Comparison of ENCODE assay signal across 20 cellular contexts in the genomic region with DNA sequence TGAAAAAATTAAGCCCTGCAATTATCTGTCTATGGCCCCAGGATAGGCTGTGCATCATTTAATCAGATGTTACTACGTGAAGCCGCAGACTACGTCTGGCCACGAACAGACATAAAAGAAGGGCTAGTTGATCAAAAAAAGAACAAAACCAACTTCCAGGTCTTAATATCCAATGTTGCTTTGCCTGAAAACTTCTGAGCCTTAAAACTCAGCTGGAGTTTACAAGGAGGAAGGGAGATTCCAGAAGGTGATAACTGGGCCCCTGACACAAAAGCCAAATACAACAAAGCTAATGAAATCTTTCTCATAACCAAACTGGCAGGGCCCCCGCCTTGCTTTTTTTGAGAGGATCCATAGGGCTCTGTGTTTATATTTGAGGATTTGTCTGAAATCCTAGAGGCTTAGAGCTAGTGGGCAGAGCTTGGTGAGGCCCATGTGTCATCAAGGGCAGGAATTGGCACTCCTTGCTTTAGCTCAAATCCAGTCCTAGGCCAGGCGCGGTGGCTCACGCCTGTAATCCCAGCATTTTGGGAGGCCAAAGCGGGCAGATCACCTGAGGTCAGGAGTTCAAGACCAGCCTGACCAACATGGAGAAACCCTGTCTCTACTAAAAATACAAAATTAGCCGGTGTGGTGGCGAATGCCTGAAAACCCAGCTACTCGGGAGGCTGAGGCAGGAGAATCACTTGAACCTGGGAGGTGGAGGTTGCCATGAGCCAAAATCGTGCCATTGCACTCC.
DNase-seq lines count a peak whose midpoint lies in the region; ATAC-seq and TF ChIP-seq lines count a peak whose summit lies in the region.
"Had no signal": no experiment of that assay in that cellular context is flagged by ENCODE, and none has a peak within 500 bp of the region (broad histone marks: within the 10 kb centered on the region; RNA-seq: fewer than 3 reads in every experiment).

No MANE protein-coding gene starts in this region.

- peaks cover 1 to 8% of the 10 kb centered on the region in 2 donors for H3K36me3 Mint-ChIP-seq in CD14-positive monocyte

- no peaks in the 10 kb centered on the region for H3K36me3 ChIP-seq in HAP-1 (replicated peaks)
- H3K36me3 ChIP-seq in adipocyte (ENCODE audit: control insufficient read depth, insufficient read depth, low read length, severe bottlenecking): no peaks in the 10 kb centered on the region
- no peaks in the 10 kb centered on the region for H3K36me3 ChIP-seq in neutrophil
- H3K36me3 ChIP-seq: ascending aorta, heart left ventricle, transverse colon had no signal

- H3K9me3 ChIP-seq in HAP-1 (no peaks in the 10 kb centered on the region), adipocyte (ENCODE audit: control insufficient read depth, low read length) (peaks cover 8% of the 10 kb centered on the region), neutrophil (no peaks in the 10 kb centered on the region)
- H3K9me3 ChIP-seq: transverse colon had no signal

- peak overlapping the region; percentile 50 to 94 (median 93) for H3K27ac Mint-ChIP-seq in CD14-positive monocyte
- H3K27ac Mint-ChIP-seq: activated T-helper 2 cell treated with anti-CD3 and anti-CD28 coated beads, Interferon-gamma antibody, Interleukin-2, Interleukin-4, amounts not matched to agents 10 μg/mL and 5 μg/mL and 100 μg/mL, durations not matched to agents 14 hours and 24 hours and 36 hours; T-helper 1 cell treated with Interleukin-12 subunit alpha and Interleukin-12 subunit beta and Interleukin-4 antibody, amounts not matched to agents 30 μg/mL and 1 μg/mL, for 36 hours; WTC11 had no signal

- H3K4me3 ChIP-seq in HAP-1 (no peak overlapping the region), adipocyte (ENCODE audit: low read length) (no peak overlapping the region), neutrophil (ENCODE audit: low read depth in 1 of 2, low read length in 1 of 2) (peak overlapping the region in 1 of 2 experiments; percentile 32)
- H3K4me3 ChIP-seq: ascending aorta, heart left ventricle, transverse colon had no signal

- DNase-seq in CD14-positive monocyte (ENCODE audit: low spot score) (no peak), HAP-1 (ENCODE audit: low spot score in 2 of 2) (peak; percentile 16 to 31), adipocyte (ENCODE audit: low read depth) (peak; percentile 32), EL (no peak), epidermal melanocyte (ENCODE audit: insufficient read length, low spot score) (no peak), putamen (ENCODE audit: low spot score) (no peak)
- DNase-seq: Calu3; heart left ventricle; NCI-H526; SHP77; stimulated activated CD4-positive, alpha-beta T cell treated with anti-CD3 and anti-CD28 coated beads, Interleukin-1b, Interleukin-23, amount 100 ng/mL, for 48 hours; stimulated activated naive CD4-positive, alpha-beta T cell treated with Interleukin-2 at 50 U/mL for 16 hours; transverse colon had no signal

- H3K9ac ChIP-seq in adipocyte (ENCODE audit: low read length): peak overlapping the region; percentile 54

- peak overlapping the region; percentile 74 for H3K27ac ChIP-seq in neutrophil
- H3K27ac ChIP-seq: ascending aorta had no signal

- TF ChIP-seq CTCF in CD14-positive monocyte (IDR thresholded peaks at IDR 0.05) (no peak), neutrophil (IDR thresholded peaks at IDR 0.05) (no peak)

- H3K4me1 ChIP-seq in HAP-1 (peaks cover 12% of the 10 kb centered on the region; the same call in 1 of the 2 replicates), adipocyte (ENCODE audit: control insufficient read depth, insufficient read depth, low read length) (peaks cover 36% of the 10 kb centered on the region), neutrophil (ENCODE audit: control insufficient read depth in 1 of 2, insufficient read depth in 1 of 2, low read depth in 1 of 2, low read length in 1 of 2) (peaks cover 58 to 70% of the 10 kb centered on the region in 2 experiments)

- in situ Hi-C loops in HAP-1 (cut with MboI; ENCODE audit: low sequenced_read_pairs): loop anchor here (5.0 to 10.0 kb wide), 2 partner anchors 112 to 274 kb away; partner anchors contain the start of gene KLF13

- H3K4me1 Mint-ChIP-seq in CD14-positive monocyte: peaks cover 70% of the 10 kb centered on the region

- H3K27me3 Mint-ChIP-seq in CD14-positive monocyte (ENCODE audit: low read depth in 3 of 3): peaks cover 0 to 3% (median 0%) of the 10 kb centered on the region in 3 donors
- H3K27me3 Mint-ChIP-seq: central memory CD8-positive, alpha-beta T cell had no signal

- H3K27me3 ChIP-seq in HAP-1 (ENCODE audit: low read depth) (no peaks in the 10 kb centered on the region), adipocyte (replicated peaks; ENCODE audit: control insufficient read depth, insufficient read depth, low read length) (no peaks in the 10 kb centered on the region), neutrophil (no peaks in the 10 kb centered on the region)
- H3K27me3 ChIP-seq: ascending aorta, heart left ventricle, transverse colon had no signal

- no peak for ATAC-seq in GM18870 (IDR thresholded peaks at IDR 0.05; ENCODE audit: unreplicated experiment)
- ATAC-seq: heart left ventricle, WTC11 had no signal

- peaks cover 0 to 11% (median 0%) of the 10 kb centered on the region in 7 donors for H3K9me3 Mint-ChIP-seq in CD14-positive monocyte
- H3K9me3 Mint-ChIP-seq: central memory CD8-positive, alpha-beta T cell had no signal

- intact Hi-C loops in CD14-positive monocyte (cut with micrococcal nuclease): no loop called here

- no peak overlapping the region for H3K4me3 Mint-ChIP-seq in CD14-positive monocyte
- H3K4me3 Mint-ChIP-seq: central memory CD8-positive, alpha-beta T cell; T-helper 1 cell treated with Interleukin-12 subunit alpha and Interleukin-12 subunit beta and Interleukin-4 antibody, amounts not matched to agents 30 μg/mL and 1 μg/mL, for 36 hours; WTC11 had no signal

Comparison
In these comparisons a context has a peak if more than half of its experiments do, and no peak if none do; other contexts are left out.
1. DNase-seq: peak in HAP-1 (2 of 2) and adipocyte (single experiment); none in CD14-positive monocyte (single experiment), EL (single experiment), epidermal melanocyte (single experiment) and putamen (single experiment).